13 cellular contexts compared by ENCODE assay signal in genomic region chr20:13223731-13224130, GRCh38.
"Had no signal": no experiment of that assay in that cellular context is flagged by ENCODE, and none has a peak within 500 bp of the region (broad histone marks: within the 10 kb centered on the region; RNA-seq: fewer than 3 reads in every experiment).

No MANE protein-coding gene starts in this region.

- H3K36me3 Mint-ChIP-seq: stimulated activated effector memory CD8-positive, alpha-beta T cell treated with anti-CD3 and anti-CD28 coated beads, Interleukin-12 subunit alpha, Interleukin-12 subunit beta, amount 100 ng/mL, for 72 hours had no signal

- H3K9me3 Mint-ChIP-seq: effector memory CD8-positive, alpha-beta T cell had no signal

- H3K4me3 Mint-ChIP-seq: activated naive CD8-positive, alpha-beta T cell treated with anti-CD3 and anti-CD28 coated beads for 36 hours; activated T-cell treated with anti-CD3 and anti-CD28 coated beads, Interleukin-2, amount 50 U/mL, for 72 hours; effector memory CD8-positive, alpha-beta T cell; stimulated activated effector memory CD8-positive, alpha-beta T cell treated with anti-CD3 and anti-CD28 coated beads, Interleukin-12 subunit alpha, Interleukin-12 subunit beta, amount 100 ng/mL, for 72 hours; T-helper 2 cell treated with Interferon-gamma antibody and Interleukin-4, amounts not matched to agents 5 μg/mL and 100 μg/mL, for 36 hours had no signal

- DNase-seq: activated CD4-positive, alpha-beta T cell treated with anti-CD3 and anti-CD28 coated beads, Interleukin-2, amount 50 U/mL, for 4 hours; activated gamma-delta T cell; activated naive CD8-positive, alpha-beta T cell treated with anti-CD3 and anti-CD28 coated beads for 36 hours; activated T-cell treated with anti-CD3 and anti-CD28 coated beads, Interleukin-2, amount 50 U/mL, for 72 hours; body of pancreas; effector memory CD8-positive, alpha-beta T cell; foreskin keratinocyte; left ventricle myocardium superior; sigmoid colon; stimulated activated CD4-positive, alpha-beta T cell treated with anti-CD3 and anti-CD28 coated beads, Interleukin-4, amount 100 ng/mL, for 24 hours; tibial artery had no signal

- H3K27ac Mint-ChIP-seq: activated naive CD8-positive, alpha-beta T cell treated with anti-CD3 and anti-CD28 coated beads for 36 hours; activated T-cell treated with anti-CD3 and anti-CD28 coated beads, Interleukin-2, amount 50 U/mL, for 72 hours; effector memory CD8-positive, alpha-beta T cell; stimulated activated effector memory CD8-positive, alpha-beta T cell treated with anti-CD3 and anti-CD28 coated beads, Interleukin-12 subunit alpha, Interleukin-12 subunit beta, amount 100 ng/mL, for 72 hours; T-helper 2 cell treated with Interferon-gamma antibody and Interleukin-4, amounts not matched to agents 5 μg/mL and 100 μg/mL, for 36 hours had no signal

- ATAC-seq: activated T-cell treated with anti-CD3 and anti-CD28 coated beads, Interleukin-2, amount 50 U/mL, for 72 hours; body of pancreas; effector memory CD8-positive, alpha-beta T cell; foreskin keratinocyte; left ventricle myocardium superior; stimulated activated effector memory CD8-positive, alpha-beta T cell treated with anti-CD3 and anti-CD28 coated beads, Interleukin-12 subunit alpha, Interleukin-12 subunit beta, amount 100 ng/mL, for 72 hours had no signal
